In genomic region chr6:30752164-30752927, GRCh38 we compare ENCODE assay signal across 1 cellular context.
TF ChIP-seq lines count a peak whose summit lies in the region.

No MANE protein-coding gene starts in this region.

TF ChIP-seq in endothelial cell of umbilical vein, 7 proteins besides CTCF, POLR2A, EP300 and RAD21:
- TF ChIP-seq JUN (IDR thresholded peaks at IDR 0.05; ENCODE audit: borderline replicate concordance, insufficient read depth, insufficient read length, low read depth) (peak; percentile 83), POLR2AphosphoS5 (IDR thresholded peaks at IDR 0.05; ENCODE audit: insufficient read depth, low read depth, low read length) (peak; percentile 86), FOS (IDR thresholded peaks at IDR 0.05; ENCODE audit: borderline replicate concordance, insufficient read depth, low read length) (peak; percentile 86), GATA2 (IDR thresholded peaks at IDR 0.05; ENCODE audit: insufficient read depth, insufficient read length, low read depth, low read length) (peak; percentile 37), MYC (IDR thresholded peaks at IDR 0.05; ENCODE audit: low read depth, low read length) (no peak), MAX (IDR thresholded peaks at IDR 0.05; ENCODE audit: insufficient read depth, insufficient read length) (no peak), EZH2 (IDR thresholded peaks at IDR 0.05; ENCODE audit: borderline replicate concordance, low read depth, low read length, severe bottlenecking) (no peak)
